Comparison of ENCODE assay signal across 15 cellular contexts in genomic region chr3:49161808-49162530, GRCh38. TPM values are rescaled to one million over a fixed set of nuclear protein-coding genes. Genes with fewer than 3 reads are reported as not detected.
DNase-seq lines count a peak whose midpoint lies in the region; TF ChIP-seq lines count a peak whose summit lies in the region.
"Had no signal": no experiment of that assay in that cellular context is flagged by ENCODE, and none has a peak within 500 bp of the region (broad histone marks: within the 10 kb centered on the region; RNA-seq: fewer than 3 reads in every experiment).

No MANE protein-coding gene starts in this region.

- CTCF ChIA-PET in activated CD4-positive, alpha-beta T cell treated with anti-CD3 and anti-CD28 coated beads, Interleukin-2, amount 10 ng/mL, durations not matched to agents 7 days and 5 days (lab: Charles Lee) = interaction anchor here (1.0 to 3.1 kb wide), 2 partner anchors 9 to 174 kb away, joined by 4 to 10 read pairs; partner anchors contain the start of gene KLHDC8B

- peaks cover 14% of the 10 kb centered on the region for H3K4me1 ChIP-seq in osteoblast (ENCODE audit: insufficient read depth, low read length)

- TF ChIP-seq CTCF in osteoblast (IDR thresholded peaks at IDR 0.05; ENCODE audit: extremely low read depth, low read depth, low read length) = no peak

- no peak for DNase-seq in activated CD4-positive, alpha-beta T cell treated with anti-CD3 and anti-CD28 coated beads, Interleukin-2, amount 10 ng/mL, durations not matched to agents 7 days and 5 days
- DNase-seq in activated CD4-positive, alpha-beta T cell treated with anti-CD3 and anti-CD28 coated beads for 4 hours = no peak
- DNase-seq in SKM-1 (lab: John Stamatoyannopoulos, UW; ENCODE audit: unreplicated experiment) = peak; percentile 61
- peak; percentile 56 for DNase-seq in osteoblast (ENCODE audit: insufficient read length, low spot score, missing footprints)
- no peak for DNase-seq in NCI-H1930 (lab: John Stamatoyannopoulos, UW)
- no peak for DNase-seq in activated CD4-positive, CD25-positive, alpha-beta regulatory T cell treated with anti-CD3 and anti-CD28 coated beads, Interleukin-2, amount 50 U/mL, for 72 hours
- DNase-seq: Caco-2, heart left ventricle, NCI-H146, NCI-H524, RPMI8226, transverse colon had no signal

- H3K36me3 Mint-ChIP-seq in activated CD4-positive, alpha-beta T cell treated with anti-CD3 and anti-CD28 coated beads, Interleukin-2, amount 10 ng/mL, durations not matched to agents 7 days and 5 days (ENCODE audit: low read depth) = peaks cover 31% of the 10 kb centered on the region

- H2AFZ ChIP-seq in osteoblast (ENCODE audit: low read length) = no peak overlapping the region
- H2AFZ ChIP-seq: GM23338, parathyroid adenoma had no signal

- peaks cover 33% of the 10 kb centered on the region for H3K79me2 ChIP-seq in osteoblast (ENCODE audit: insufficient read depth, low read length)

- peaks cover 13% of the 10 kb centered on the region for H4K20me1 ChIP-seq in osteoblast (ENCODE audit: insufficient read depth, low read length)

- no peak overlapping the region for H3K4me3 ChIP-seq in osteoblast (ENCODE audit: insufficient read depth, low read length)
- H3K4me3 ChIP-seq: GM23338, heart left ventricle, transverse colon had no signal

- peaks cover 16% of the 10 kb centered on the region for H3K36me3 ChIP-seq in osteoblast (ENCODE audit: insufficient read depth, low read length)

- H3K4me3 Mint-ChIP-seq in activated CD4-positive, alpha-beta T cell treated with anti-CD3 and anti-CD28 coated beads, Interleukin-2, amount 10 ng/mL, durations not matched to agents 7 days and 5 days = no peak overlapping the region
- H3K4me3 Mint-ChIP-seq: GM23338; T-helper 2 cell treated with Interferon-gamma antibody and Interleukin-4, amounts not matched to agents 5 μg/mL and 100 μg/mL, for 36 hours had no signal

- POLR2A ChIA-PET in activated CD4-positive, alpha-beta T cell treated with anti-CD3 and anti-CD28 coated beads, Interleukin-2, amount 10 ng/mL, durations not matched to agents 7 days and 5 days (lab: Charles Lee) = no interaction called here

- H3K27me3 Mint-ChIP-seq in activated CD4-positive, alpha-beta T cell treated with anti-CD3 and anti-CD28 coated beads, Interleukin-2, amount 10 ng/mL, durations not matched to agents 7 days and 5 days = no peaks in the 10 kb centered on the region

- peaks cover 46% of the 10 kb centered on the region for H3K4me1 Mint-ChIP-seq in activated CD4-positive, alpha-beta T cell treated with anti-CD3 and anti-CD28 coated beads, Interleukin-2, amount 10 ng/mL, durations not matched to agents 7 days and 5 days

- H3K9me3 ChIP-seq in osteoblast (ENCODE audit: low read depth, low read length) = no peaks in the 10 kb centered on the region
- H3K9me3 ChIP-seq: heart left ventricle, transverse colon had no signal

- no peaks in the 10 kb centered on the region for H3K27me3 ChIP-seq in osteoblast (ENCODE audit: insufficient read depth, low read length)
- H3K27me3 ChIP-seq: heart left ventricle, transverse colon had no signal

- peak overlapping the region; percentile 31 for H3K27ac Mint-ChIP-seq in activated CD4-positive, alpha-beta T cell treated with anti-CD3 and anti-CD28 coated beads, Interleukin-2, amount 10 ng/mL, durations not matched to agents 7 days and 5 days
- H3K27ac Mint-ChIP-seq: GM23338; T-helper 2 cell treated with Interferon-gamma antibody and Interleukin-4, amounts not matched to agents 5 μg/mL and 100 μg/mL, for 36 hours had no signal

- no peaks in the 10 kb centered on the region for H3K9me3 Mint-ChIP-seq in activated CD4-positive, alpha-beta T cell treated with anti-CD3 and anti-CD28 coated beads, Interleukin-2, amount 10 ng/mL, durations not matched to agents 7 days and 5 days
- H3K9me3 Mint-ChIP-seq: GM23338; T-helper 2 cell treated with Interferon-gamma antibody and Interleukin-4, amounts not matched to agents 5 μg/mL and 100 μg/mL, for 36 hours had no signal

- H3K27ac ChIP-seq in osteoblast (ENCODE audit: low read depth, low read length) = no peak overlapping the region
- H3K27ac ChIP-seq: heart left ventricle, parathyroid adenoma, transverse colon had no signal

- H3K4me2 ChIP-seq in osteoblast (ENCODE audit: insufficient read depth, low read length) = no peak overlapping the region
- H3K4me2 ChIP-seq: GM23338 had no signal

RNA-seq across cellular contexts. Expression of gene CCDC71, which starts 4.2 kb away (rescaled TPM):
- 10 to 100 TPM; 21.7 to 22.2 TPM for total RNA-seq in activated CD4-positive, alpha-beta T cell treated with anti-CD3 and anti-CD28 coated beads, Interleukin-2, amount 10 ng/mL, durations not matched to agents 7 days and 5 days
- 19.2 and 22.8 TPM in 2 replicates for total RNA-seq in osteoblast

RNA-seq across cellular contexts. Expression of gene KLHDC8B, which starts 9.4 kb away (rescaled TPM):
- total RNA-seq in activated CD4-positive, alpha-beta T cell treated with anti-CD3 and anti-CD28 coated beads, Interleukin-2, amount 10 ng/mL, durations not matched to agents 7 days and 5 days = 1 to 10 TPM; 1.5 to 1.7 TPM
- total RNA-seq in osteoblast = 16.6 and 18.3 TPM in 2 replicates

RNA-seq across cellular contexts. Expression of gene LAMB2, which starts 29.1 kb away (rescaled TPM):
- total RNA-seq in activated CD4-positive, alpha-beta T cell treated with anti-CD3 and anti-CD28 coated beads, Interleukin-2, amount 10 ng/mL, durations not matched to agents 7 days and 5 days = not detected
- total RNA-seq in osteoblast = 355 and 450 TPM in 2 replicates

RNA-seq across cellular contexts. Expression of gene USP19, which starts 41.3 kb away (rescaled TPM):
- total RNA-seq in activated CD4-positive, alpha-beta T cell treated with anti-CD3 and anti-CD28 coated beads, Interleukin-2, amount 10 ng/mL, durations not matched to agents 7 days and 5 days = 10 to 100 TPM; 63.5 to 72.6 TPM
- total RNA-seq in osteoblast = 37.1 and 49.6 TPM in 2 replicates

RNA-seq across cellular contexts. Expression of gene QARS1, which starts 57.4 kb away (rescaled TPM):
- total RNA-seq in activated CD4-positive, alpha-beta T cell treated with anti-CD3 and anti-CD28 coated beads, Interleukin-2, amount 10 ng/mL, durations not matched to agents 7 days and 5 days = 100 to 1,000 TPM; 246 to 326 TPM
- 360 and 416 TPM in 2 replicates for total RNA-seq in osteoblast

Comparison
In these comparisons a context has a peak if more than half of its experiments do, and no peak if none do; other contexts are left out.
1. DNase-seq: peak in SKM-1 (single experiment) and osteoblast (single experiment); none in activated CD4-positive, alpha-beta T cell treated with anti-CD3 and anti-CD28 coated beads, Interleukin-2, amount 10 ng/mL, durations not matched to agents 7 days and 5 days (single experiment), activated CD4-positive, alpha-beta T cell treated with anti-CD3 and anti-CD28 coated beads for 4 hours (0 of 2), NCI-H1930 (0 of 2) and activated CD4-positive, CD25-positive, alpha-beta regulatory T cell treated with anti-CD3 and anti-CD28 coated beads, Interleukin-2, amount 50 U/mL, for 72 hours (single experiment).
2. RNA of gene LAMB2, which starts 29.1 kb away (total RNA-seq): 355 to 450 TPM in osteoblast; not detected in activated CD4-positive, alpha-beta T cell treated with anti-CD3 and anti-CD28 coated beads, Interleukin-2, amount 10 ng/mL, durations not matched to agents 7 days and 5 days; every median in the first group is over 100 times any median in the second.